Comparison of ENCODE assay signal across 11 cellular contexts in the genomic region with DNA sequence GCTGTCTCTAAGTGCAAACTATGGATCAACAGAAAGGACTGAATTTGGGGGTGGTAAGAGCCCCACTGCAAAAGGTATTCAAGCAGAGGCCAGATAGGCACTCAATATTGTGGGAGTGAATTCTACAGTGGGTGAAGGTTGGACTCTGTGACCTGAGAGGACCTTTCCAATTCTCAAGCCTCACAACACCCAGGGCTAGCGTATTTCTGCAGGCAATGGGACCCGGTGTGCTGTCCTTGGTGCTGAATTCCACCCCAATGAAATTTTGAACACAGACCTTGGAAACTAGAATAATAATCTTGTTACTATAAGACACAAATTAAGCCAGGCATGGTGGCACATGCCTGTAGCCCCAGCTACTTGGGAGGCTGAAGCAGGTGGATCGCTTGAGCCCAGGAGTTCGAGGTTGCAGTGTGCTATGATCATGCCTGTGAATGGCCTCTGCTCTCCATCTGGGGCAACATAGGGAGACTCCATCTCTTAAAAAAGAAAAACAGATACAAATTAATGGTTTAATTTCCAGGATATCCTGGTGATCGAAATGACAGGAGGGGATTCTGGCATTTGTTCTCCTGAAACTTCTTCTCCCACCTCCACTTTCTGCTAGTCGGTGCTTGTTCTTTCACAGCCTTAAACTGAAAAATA.
DNase-seq lines count a peak whose midpoint lies in the region; ATAC-seq and TF ChIP-seq lines count a peak whose summit lies in the region.
"Had no signal": no experiment of that assay in that cellular context is flagged by ENCODE, and none has a peak within 500 bp of the region (broad histone marks: within the 10 kb centered on the region; RNA-seq: fewer than 3 reads in every experiment).

No MANE protein-coding gene starts in this region.

- H3K27me3 ChIP-seq in Karpas-422 (ENCODE audit: low read length) (no peaks in the 10 kb centered on the region), right cardiac atrium (ENCODE audit: control insufficient read depth, insufficient read depth) (no peaks in the 10 kb centered on the region)
- H3K27me3 ChIP-seq: uterus had no signal

- H3K9ac ChIP-seq in Karpas-422 (ENCODE audit: low read length), result no peak overlapping the region

- H3K79me2 ChIP-seq in Karpas-422 (ENCODE audit: low read length), result no peaks in the 10 kb centered on the region

- no peaks in the 10 kb centered on the region for H3K4me1 ChIP-seq in Karpas-422 (ENCODE audit: low read length)
- no peaks in the 10 kb centered on the region for H3K4me1 ChIP-seq in right cardiac atrium (ENCODE audit: control insufficient read depth, insufficient read depth, low read length)
- H3K4me1 ChIP-seq: uterus had no signal

- no peaks in the 10 kb centered on the region for H3K9me3 ChIP-seq in Karpas-422 (ENCODE audit: low read length)
- H3K9me3 ChIP-seq in right cardiac atrium (ENCODE audit: control insufficient read depth, low read length), result no peaks in the 10 kb centered on the region
- H3K9me3 ChIP-seq: uterus had no signal

- H3K4me3 ChIP-seq in Karpas-422 (ENCODE audit: low read length) (no peak overlapping the region), right cardiac atrium (ENCODE audit: low read length) (no peak overlapping the region)
- H3K4me3 ChIP-seq: uterus had no signal

- POLR2A ChIA-PET in GM10248 (lab: Yijun Ruan, JAX), result no interaction called here

- intact Hi-C loops in right cardiac atrium (cut with DNase I), result no loop called here

- no peak overlapping the region for H3K4me2 ChIP-seq in Karpas-422 (ENCODE audit: low read depth, low read length, poor library complexity, severe bottlenecking)

- H4K20me1 ChIP-seq in Karpas-422 (ENCODE audit: insufficient read depth, low read depth, low read length), result no peaks in the 10 kb centered on the region

- no peaks in the 10 kb centered on the region for H3K9me2 ChIP-seq in Karpas-422 (replicated peaks; ENCODE audit: insufficient read depth, low read length)

- H3K27ac ChIP-seq in Karpas-422 (ENCODE audit: low read length) (no peak overlapping the region), right cardiac atrium (ENCODE audit: low read length) (no peak overlapping the region)
- H3K27ac ChIP-seq: uterus had no signal

- CTCF ChIA-PET in GM10248 (lab: Yijun Ruan, JAX), result no interaction called here

- no peak for ATAC-seq in GM18498 (IDR thresholded peaks at IDR 0.05; ENCODE audit: unreplicated experiment)
- no peak for ATAC-seq in right cardiac atrium

- DNase-seq in GM10248 (ENCODE audit: extremely low spot score) (peak; percentile 52), Karpas-422 (peak; percentile 71), astrocyte of the hippocampus (ENCODE audit: low read depth, low spot score) (peak; percentile 75), lung microvascular endothelial cell (ENCODE audit: low read depth in 2 of 2) (peak; percentile 35 to 46), SHP77 treated with DMSO at 0.1 percent for 48 hours (lab: John Stamatoyannopoulos, UW) (no peak), right cardiac atrium (no peak), GF-D8 (lab: John Stamatoyannopoulos, UW) (no peak)
- DNase-seq: NCI-H1694 treated with DMSO at 0.1 percent for 48 hours, T-helper 9 cell, uterus had no signal

- H2AFZ ChIP-seq in Karpas-422 (ENCODE audit: low read length), result no peak overlapping the region

- TF ChIP-seq CTCF in GM10248 (IDR thresholded peaks at IDR 0.05; ENCODE audit: control extremely low read depth, extremely low read depth, low read depth, missing control alignments), result no peak

- no peaks in the 10 kb centered on the region for H3K36me3 ChIP-seq in Karpas-422 (ENCODE audit: insufficient read depth, low read length)
- H3K36me3 ChIP-seq: uterus had no signal

- WGBS in right cardiac atrium, result 40% methylated on average over 6 of the region's 6 CpGs

Comparison
In these comparisons a context has a peak if more than half of its experiments do, and no peak if none do; other contexts are left out.
1. DNase-seq: peak in GM10248 (single experiment), Karpas-422 (single experiment), astrocyte of the hippocampus (single experiment) and lung microvascular endothelial cell (2 of 2); none in SHP77 treated with DMSO at 0.1 percent for 48 hours (single experiment), right cardiac atrium (0 of 3) and GF-D8 (single experiment).